ENCODE assay signal across 8 cellular contexts in the genomic region with DNA sequence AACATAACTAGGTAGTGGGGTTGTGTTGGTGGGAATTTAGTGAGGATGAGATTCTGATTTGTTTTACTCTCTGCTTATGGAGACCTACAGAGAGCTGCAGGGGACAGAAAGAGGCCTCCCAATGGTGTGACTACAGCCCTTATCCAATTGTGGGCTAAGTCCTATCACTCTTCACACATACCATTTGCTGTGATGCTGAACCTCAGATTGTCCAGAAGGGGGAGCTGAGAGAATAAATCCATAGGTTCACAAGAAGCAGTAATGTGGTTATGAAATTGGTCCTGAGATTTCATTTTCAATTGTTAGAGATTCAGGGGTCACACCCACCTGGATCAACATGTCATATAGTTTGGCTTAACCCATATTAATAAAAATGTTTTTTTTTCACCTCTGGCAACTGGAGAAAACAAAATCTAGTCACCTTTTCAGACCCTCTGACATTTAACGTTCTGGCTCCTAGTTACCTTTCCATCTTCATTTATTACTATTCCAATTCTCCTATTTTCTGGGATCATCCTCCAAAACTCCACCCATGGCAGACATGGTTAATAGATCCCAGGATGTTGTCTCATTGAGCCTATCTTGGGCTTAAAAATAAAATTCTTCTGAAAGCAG. TPM values are rescaled to one million over a fixed set of nuclear protein-coding genes. Genes with fewer than 3 reads are reported as not detected.
DNase-seq lines count a peak whose midpoint lies in the region; ATAC-seq and TF ChIP-seq lines count a peak whose summit lies in the region.

No MANE protein-coding gene starts in this region.

- no peak overlapping the region for H3K27ac ChIP-seq in RWPE1
- H3K27ac ChIP-seq in coronary artery = no peak overlapping the region

- DNase-seq in NCI-H446 (lab: John Stamatoyannopoulos, UW) (peak; percentile 11 to 43), NCI-H446 treated with DMSO at 0.1 percent for 48 hours (lab: John Stamatoyannopoulos, UW) (no peak), HT-29 (ENCODE audit: low spot score) (peak; percentile 62), RWPE1 (ENCODE audit: low spot score) (peak; percentile 44), foreskin melanocyte (peak; percentile 13), coronary artery (ENCODE audit: low spot score) (no peak), omental fat pad (ENCODE audit: low spot score) (no peak)
- DNase-seq in activated CD4-positive, alpha-beta T cell treated with anti-CD3 and anti-CD28 coated beads for 4 hours = no peak

- TF ChIP-seq CTCF in RWPE1 (conservative IDR thresholded peaks at IDR 0.05; ENCODE audit: low read depth) = peak; percentile 57
- TF ChIP-seq CTCF in coronary artery (IDR thresholded peaks at IDR 0.05) = no peak
- no peak for TF ChIP-seq CTCF in omental fat pad (IDR thresholded peaks at IDR 0.05)

- no peak overlapping the region for H3K4me3 ChIP-seq in coronary artery

- POLR2A ChIA-PET in RWPE1 (lab: Yijun Ruan, JAX; ENCODE audit: low non-redundant PET) = no interaction called here

- no peak for ATAC-seq in omental fat pad (ENCODE audit: low FRiP score)

- CTCF ChIA-PET in RWPE1 (lab: Yijun Ruan, JAX) = interaction anchor here (0.7 to 1.1 kb wide), 3 partner anchors 10 to 226 kb away, joined by 3 to 5 read pairs (median 3); no protein-coding TSS in a partner anchor

RNA-seq across cellular contexts. Expression of gene PTPN5, which starts 53.3 kb away (rescaled TPM):
- total RNA-seq in HT-29 (2014; rRNA removed; shearing (Covaris generic)) = not detected in 2 replicates
- total RNA-seq in omental fat pad = 1 to 10 TPM in 3 of 4 donors, under 1 TPM in 1; 0.28 to 4.7 (median 1.5) TPM

Comparison
In these comparisons a context has a peak if more than half of its experiments do, and no peak if none do; other contexts are left out.
1. DNase-seq: peak in NCI-H446 (2 of 2), HT-29 (single experiment), RWPE1 (single experiment) and foreskin melanocyte (single experiment); none in NCI-H446 treated with DMSO at 0.1 percent for 48 hours (single experiment), coronary artery (single experiment), omental fat pad (single experiment) and activated CD4-positive, alpha-beta T cell treated with anti-CD3 and anti-CD28 coated beads for 4 hours (0 of 2).